Comparison of ENCODE assay signal across 8 cellular contexts in the genomic region with DNA sequence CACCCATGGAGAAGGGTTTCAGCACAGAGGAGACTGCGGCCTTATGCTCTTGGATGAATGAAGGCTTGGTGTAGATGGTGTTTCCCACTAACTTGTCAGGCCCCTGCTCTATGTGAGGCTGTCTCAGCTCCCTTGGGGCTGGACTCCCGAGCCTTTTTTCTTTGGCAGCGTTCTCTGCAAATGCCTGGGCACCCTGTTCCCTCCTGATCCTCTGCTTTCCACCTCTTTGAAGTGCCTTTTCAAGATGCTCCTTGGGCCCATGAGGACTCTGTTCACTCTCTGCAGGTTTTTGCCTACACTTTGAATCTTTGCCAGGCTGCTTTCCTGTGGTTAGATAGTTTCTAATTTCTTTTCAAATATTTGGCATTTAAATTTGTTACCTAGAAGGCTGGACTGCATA.
"Had no signal": no experiment of that assay in that cellular context is flagged by ENCODE, and none has a peak within 500 bp of the region (broad histone marks: within the 10 kb centered on the region; RNA-seq: fewer than 3 reads in every experiment).

No MANE protein-coding gene starts in this region.

- H2AFZ ChIP-seq: GM23338 had no signal

- FAIRE-seq: H1, H54, K562 had no signal

- DNase-seq: H9, HCEC 1CT, IMR-90 had no signal

- H3K4me3 ChIP-seq: GM23338, K562 had no signal

- H3K27ac Mint-ChIP-seq: GM23338, H9 had no signal

- ATAC-seq: GM23338, K562 had no signal

- H3K27ac ChIP-seq: HL-60 had no signal

- H3K4me2 ChIP-seq: GM23338 had no signal

- H3K4me3 Mint-ChIP-seq: GM23338, H9 had no signal
